Comparison of ENCODE assay signal across 4 cellular contexts in genomic region chr1:219891846-219892245, GRCh38. TPM values are rescaled to one million over a fixed set of nuclear protein-coding genes. Genes with fewer than 3 reads are reported as not detected.
"Had no signal": no experiment of that assay in that cellular context is flagged by ENCODE, and none has a peak within 500 bp of the region (broad histone marks: within the 10 kb centered on the region; RNA-seq: fewer than 3 reads in every experiment).

No MANE protein-coding gene starts in this region.

RNA-seq across cellular contexts. Expression of gene SLC30A10, which starts 36.5 kb away (rescaled TPM):
- total RNA-seq: HT-29, HT1080, IMR-90 had no signal
- polyA plus RNA-seq: IgD-negative memory B cell, IMR-90 had no signal
